2 cellular contexts compared by ENCODE assay signal in the genomic region with DNA sequence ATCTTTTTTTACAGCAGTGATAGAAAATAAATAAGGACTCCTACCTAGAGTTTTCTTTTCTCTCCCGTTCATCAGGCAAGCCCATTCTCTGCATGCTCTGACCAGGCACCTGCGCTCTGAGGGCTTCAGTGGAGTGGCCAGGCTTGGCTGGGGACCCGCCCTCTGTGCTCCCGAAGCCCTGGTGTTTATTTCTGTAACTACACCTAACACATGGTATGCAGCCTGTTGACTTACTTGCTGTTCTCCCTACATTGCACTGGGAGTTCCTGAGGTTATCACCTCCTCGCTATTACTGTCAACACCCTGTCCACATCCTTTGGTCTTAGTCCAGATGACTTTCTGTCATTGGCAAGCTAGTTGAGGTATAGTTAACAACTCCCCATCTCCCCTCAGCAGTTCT.
TF ChIP-seq lines count a peak whose summit lies in the region.

No MANE protein-coding gene starts in this region.

TF ChIP-seq in GM23338, 12 proteins besides CTCF, POLR2A, EP300 and RAD21 (continued from another document):
- TF ChIP-seq ZNF462 (CRISPR knock-in tag; IDR thresholded peaks at IDR 0.05) (no peak), STAT1 (IDR thresholded peaks at IDR 0.05; ENCODE audit: unreplicated experiment) (no peak), CREB1 (CRISPR knock-in tag; IDR thresholded peaks at IDR 0.05; ENCODE audit: low read depth) (no peak), EZH2 (IDR thresholded peaks at IDR 0.05; ENCODE audit: low read depth, unreplicated experiment) (no peak), ZNF331 (CRISPR knock-in tag; IDR thresholded peaks at IDR 0.05; ENCODE audit: low read depth) (no peak)

TF ChIP-seq in K562, 482 proteins besides CTCF, POLR2A, EP300 and RAD21 (continued from another document):
- TF ChIP-seq, protein P1, sequence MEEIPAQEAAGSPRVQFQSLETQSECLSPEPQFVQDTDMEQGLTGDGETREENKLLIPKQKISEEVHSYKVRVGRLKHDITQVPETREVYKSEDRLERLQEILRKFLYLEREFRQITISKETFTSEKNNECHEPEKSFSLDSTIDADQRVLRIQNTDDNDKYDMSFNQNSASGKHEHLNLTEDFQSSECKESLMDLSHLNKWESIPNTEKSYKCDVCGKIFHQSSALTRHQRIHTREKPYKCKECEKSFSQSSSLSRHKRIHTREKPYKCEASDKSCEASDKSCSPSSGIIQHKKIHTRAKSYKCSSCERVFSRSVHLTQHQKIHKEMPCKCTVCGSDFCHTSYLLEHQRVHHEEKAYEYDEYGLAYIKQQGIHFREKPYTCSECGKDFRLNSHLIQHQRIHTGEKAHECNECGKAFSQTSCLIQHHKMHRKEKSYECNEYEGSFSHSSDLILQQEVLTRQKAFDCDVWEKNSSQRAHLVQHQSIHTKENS (CRISPR knock-in tag; IDR thresholded peaks at IDR 0.05), result no peak
- TF ChIP-seq ZNF586 (CRISPR knock-in tag; conservative IDR thresholded peaks at IDR 0.05), result no peak
- TF ChIP-seq ZNF75A (CRISPR knock-in tag; IDR thresholded peaks at IDR 0.05), result no peak
